17 cellular contexts compared by ENCODE assay signal in genomic region chr5:172689801-172690200, GRCh38. TPM values are rescaled to one million over a fixed set of nuclear protein-coding genes. Genes with fewer than 3 reads are reported as not detected.
A peak's percentile ranks its signal among the peaks of the same experiment; 100 is the strongest.
DNase-seq lines count a peak whose midpoint lies in the region; ATAC-seq and TF ChIP-seq lines count a peak whose summit lies in the region.
"Had no signal": no experiment of that assay in that cellular context is flagged by ENCODE, and none has a peak within 500 bp of the region (broad histone marks: within the 10 kb centered on the region; RNA-seq: fewer than 3 reads in every experiment).

No MANE protein-coding gene starts in this region.

- no peak for TF ChIP-seq CTCF in right atrium auricular region (IDR thresholded peaks at IDR 0.05)
- TF ChIP-seq CTCF in body of pancreas (IDR thresholded peaks at IDR 0.05): no peak
- no peak for TF ChIP-seq CTCF in prostate gland (IDR thresholded peaks at IDR 0.05)
- no peak for TF ChIP-seq CTCF in vagina (IDR thresholded peaks at IDR 0.05)

- no peak for ATAC-seq in Right ventricle myocardium superior (ENCODE audit: poor library complexity)
- no peak for ATAC-seq in body of pancreas
- ATAC-seq in GM21825 (IDR thresholded peaks at IDR 0.05; ENCODE audit: unreplicated experiment): no peak

- H3K4me1 ChIP-seq in right atrium auricular region (peaks cover 0 to 82% of the 10 kb centered on the region in 2 donors), body of pancreas (peaks cover 30% of the 10 kb centered on the region), prostate gland (replicated peaks) (peaks cover 10% of the 10 kb centered on the region), vagina (peaks cover 39% of the 10 kb centered on the region)

- H3K27me3 ChIP-seq in right atrium auricular region (no peaks in the 10 kb centered on the region), body of pancreas (no peaks in the 10 kb centered on the region), prostate gland (replicated peaks; ENCODE audit: insufficient read depth) (no peaks in the 10 kb centered on the region), vagina (no peaks in the 10 kb centered on the region)
- H3K27me3 ChIP-seq: SJCRH30 had no signal

- TF ChIP-seq POLR2A in body of pancreas (IDR thresholded peaks at IDR 0.05): no peak
- no peak for TF ChIP-seq POLR2A in prostate gland (IDR thresholded peaks at IDR 0.05)
- no peak for TF ChIP-seq POLR2A in vagina (IDR thresholded peaks at IDR 0.05)

- no peaks in the 10 kb centered on the region for H3K9me3 ChIP-seq in right atrium auricular region
- no peaks in the 10 kb centered on the region for H3K9me3 ChIP-seq in body of pancreas
- no peaks in the 10 kb centered on the region for H3K9me3 ChIP-seq in prostate gland
- no peaks in the 10 kb centered on the region for H3K9me3 ChIP-seq in vagina
- H3K9me3 ChIP-seq: Caco-2, SJCRH30 had no signal

- intact Hi-C loops in Right ventricle myocardium superior (cut with DNase I) (loop anchor here (5.0 to 10.0 kb wide), 2 partner anchors 32 to 105 kb away; no protein-coding TSS in a partner anchor), body of pancreas (cut with DNase I) (no loop called here), prostate gland (cut with DNase I) (no loop called here), vagina (cut with DNase I) (loop anchor here (5.0 kb wide), 1 partner anchor 42 kb away; no protein-coding TSS in a partner anchor)

- WGBS in body of pancreas, 2 donors: 75% methylated on average over 10 of the region's 10 CpGs; no CpG with 5 or more reads in 1 of the 2 donors
- WGBS in prostate gland: 67% methylated on average over 10 of the region's 10 CpGs

- H3K27ac ChIP-seq in right atrium auricular region: peak overlapping the region; percentile 39 to 87
- peak overlapping the region in 3 of 4 donors; percentile 12 to 72 (median 62) for H3K27ac ChIP-seq in body of pancreas
- H3K27ac ChIP-seq in prostate gland: peak overlapping the region; percentile 54 to 57
- H3K27ac ChIP-seq in vagina: peak overlapping the region; percentile 47
- H3K27ac ChIP-seq: SJCRH30 had no signal

- H3K36me3 ChIP-seq in right atrium auricular region (peaks cover 28% of the 10 kb centered on the region), body of pancreas (replicated peaks in 1 of 2; ENCODE audit: insufficient read depth in 1 of 2, low read depth in 2 of 2) (no peaks in the 10 kb centered on the region), prostate gland (no peaks in the 10 kb centered on the region), vagina (no peaks in the 10 kb centered on the region)
- H3K36me3 ChIP-seq: SJCRH30 had no signal

- H3K4me3 ChIP-seq in right atrium auricular region (no peak overlapping the region), body of pancreas (no peak overlapping the region), prostate gland (no peak overlapping the region), vagina (no peak overlapping the region)
- H3K4me3 ChIP-seq: lung, SJCRH30 had no signal

- DNase-seq in right atrium auricular region (ENCODE audit: low spot score) (no peak), Right ventricle myocardium superior (no peak), body of pancreas (no peak), prostate gland (ENCODE audit: low spot score) (no peak), vagina (ENCODE audit: extremely low spot score in 2 of 2) (no peak), anterior cingulate cortex (lab: John Stamatoyannopoulos, UW) (no peak), NCI-H2227 treated with DMSO at 0.1 percent for 48 hours (lab: John Stamatoyannopoulos, UW) (no peak)
- DNase-seq: activated CD4-positive, alpha-beta T cell treated with anti-CD3 and anti-CD28 coated beads for 1 hour; activated naive CD4-positive, alpha-beta T cell; Caco-2; foreskin melanocyte; NCI-H2029 treated with DMSO at 0.1 percent for 48 hours; NCI-H524; SJCRH30; stimulated activated naive CD4-positive, alpha-beta T cell had no signal

RNA-seq across cellular contexts. Expression of gene NEURL1B, which starts 48.7 kb away (rescaled TPM):
- total RNA-seq in right atrium auricular region (10 to 100 TPM; 17.9 to 22.4 TPM), Right ventricle myocardium superior (28.8 TPM), body of pancreas (10 to 100 TPM in 1 of 2 donors, 1 to 10 TPM in 1; 9.9 to 12.2 TPM), prostate gland (10 to 100 TPM; 23.9 to 39.9 TPM), vagina (30.9 TPM)

Comparison
In these comparisons a context has a peak if more than half of its experiments do, and no peak if none do; other contexts are left out.
1. intact Hi-C loops: an anchor here in Right ventricle myocardium superior (5.0 to 10.0 kb wide) and vagina (5.0 kb wide); none called in body of pancreas and prostate gland.